ENCODE assay signal across 8 cellular contexts in the genomic region with DNA sequence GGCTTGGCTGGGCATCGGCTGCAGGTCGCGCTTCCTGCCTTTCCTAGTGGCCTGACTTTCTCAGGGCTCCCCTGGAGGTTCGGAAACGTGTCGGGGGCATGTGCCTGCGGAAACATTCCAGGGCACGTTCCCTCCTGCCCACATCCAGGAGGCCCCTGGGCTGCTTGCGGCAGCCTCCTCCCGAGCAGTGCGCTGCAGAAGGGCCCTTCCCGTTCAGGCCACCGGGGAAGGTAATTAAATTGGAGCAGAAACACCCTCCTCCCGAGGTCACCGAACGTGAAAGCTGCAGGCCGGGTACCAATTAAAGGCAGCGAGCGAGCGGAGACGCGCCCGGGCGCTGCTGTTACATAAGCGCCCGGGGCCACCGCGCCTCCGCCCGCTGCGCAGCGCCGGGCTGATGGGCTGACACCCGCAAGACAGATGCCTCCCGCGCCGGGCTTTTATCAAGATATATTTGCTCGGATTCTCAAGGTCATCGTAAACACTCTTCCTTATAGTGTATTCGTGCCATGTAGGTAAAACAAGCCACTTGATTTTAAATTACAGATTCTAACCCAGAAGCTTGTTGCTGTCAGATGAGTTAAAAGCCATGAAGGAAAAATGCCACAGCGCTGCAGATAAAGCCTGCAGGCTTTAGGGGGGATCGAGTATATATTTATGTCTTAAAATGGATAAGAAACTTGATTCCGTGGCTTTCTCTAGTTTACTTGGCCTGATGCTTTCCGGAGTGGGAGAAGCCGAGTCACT. TPM values are rescaled to one million over a fixed set of nuclear protein-coding genes. Genes with fewer than 3 reads are reported as not detected.
DNase-seq lines count a peak whose midpoint lies in the region; ATAC-seq, FAIRE-seq and TF ChIP-seq lines count a peak whose summit lies in the region.

No MANE protein-coding gene starts in this region.

- dilution Hi-C loops in keratinocyte (cut with MboI; ENCODE audit: extremely low pct_ligation_motif_present, low sequenced_read_pairs), result no loop called here

- H3K4me1 ChIP-seq in keratinocyte (ENCODE audit: control insufficient read depth, extremely low read depth, insufficient read depth, low read length), result peaks cover 13% of the 10 kb centered on the region

- H3K4me3 Mint-ChIP-seq in stimulated activated naive B cell treated with anti-CD40 and anti-IgM and Interleukin-4, amounts not matched to agents 10 μg/mL and 1 μg/mL and 100 μg/mL, for 72 hours, result peak overlapping the region; percentile 75 to 78
- no peak overlapping the region for H3K4me3 Mint-ChIP-seq in activated CD8-positive, alpha-beta memory T cell treated with anti-CD3 and anti-CD28 coated beads, Interleukin-2, amount 10 ng/mL, durations not matched to agents 7 days and 5 days

- H3K79me2 ChIP-seq in keratinocyte (ENCODE audit: control insufficient read depth, insufficient read depth, low read length), result no peaks in the 10 kb centered on the region

- no peaks in the 10 kb centered on the region for H3K27me3 ChIP-seq in keratinocyte (ENCODE audit: control insufficient read depth, extremely low read depth, insufficient read depth, low read length)

- no peak for TF ChIP-seq CTCF in keratinocyte (optimal IDR thresholded peaks at IDR 0.05 in 1 of 3, IDR thresholded peaks at IDR 0.05 in 1 of 3, conservative IDR thresholded peaks at IDR 0.05 in 1 of 3; ENCODE audit: extremely low read depth in 1 of 3, insufficient read depth in 2 of 3, low read length in 3 of 3)

- peaks cover 0 to 2% of the 10 kb centered on the region in 2 donors for H3K36me3 Mint-ChIP-seq in stimulated activated naive B cell treated with anti-CD40 and anti-IgM and Interleukin-4, amounts not matched to agents 10 μg/mL and 1 μg/mL and 100 μg/mL, for 72 hours
- no peaks in the 10 kb centered on the region for H3K36me3 Mint-ChIP-seq in activated CD8-positive, alpha-beta memory T cell treated with anti-CD3 and anti-CD28 coated beads, Interleukin-2, amount 10 ng/mL, durations not matched to agents 7 days and 5 days

- peak overlapping the region; percentile 76 for H3K4me2 ChIP-seq in keratinocyte (ENCODE audit: control insufficient read depth, extremely low read depth, insufficient read depth, low read depth, low read length)

- H4K20me1 ChIP-seq in keratinocyte (ENCODE audit: control insufficient read depth, extremely low read depth, insufficient read depth, low read length), result no peaks in the 10 kb centered on the region

- H3K9ac ChIP-seq in keratinocyte (ENCODE audit: control insufficient read depth, extremely low read depth, insufficient read depth, low read length), result peak overlapping the region; percentile 39

- no peaks in the 10 kb centered on the region for H3K9me1 ChIP-seq in keratinocyte (ENCODE audit: control insufficient read depth, extremely low read depth, insufficient read depth, low read length)

- peak overlapping the region; percentile 4 to 26 (median 23) for H3K4me3 ChIP-seq in keratinocyte (ENCODE audit: control insufficient read depth in 2 of 3, extremely low read depth in 1 of 3, insufficient read depth in 2 of 3, low read depth in 1 of 3, low read length in 3 of 3)

- H3K27ac Mint-ChIP-seq in stimulated activated naive B cell treated with anti-CD40 and anti-IgM and Interleukin-4, amounts not matched to agents 10 μg/mL and 1 μg/mL and 100 μg/mL, for 72 hours, result no peak overlapping the region
- H3K27ac Mint-ChIP-seq in activated CD8-positive, alpha-beta memory T cell treated with anti-CD3 and anti-CD28 coated beads, Interleukin-2, amount 10 ng/mL, durations not matched to agents 7 days and 5 days, result no peak overlapping the region

- DNase-seq in AG08395 (ENCODE audit: low spot score), result peak; percentile 32
- peak; percentile 73 for DNase-seq in M059J (ENCODE audit: low read depth)
- DNase-seq in cerebellar nuclear complex (lab: John Stamatoyannopoulos, UW), result peak; percentile 24 to 72
- DNase-seq in keratinocyte (ENCODE audit: low read depth, low spot score), result no peak
- DNase-seq in stimulated activated naive B cell treated with anti-CD40 and anti-IgM and Interleukin-4, amounts not matched to agents 10 μg/mL and 1 μg/mL and 100 μg/mL, for 72 hours, result no peak
- no peak for DNase-seq in activated CD8-positive, alpha-beta memory T cell treated with anti-CD3 and anti-CD28 coated beads, Interleukin-2, amount 10 ng/mL, durations not matched to agents 7 days and 5 days

- peak overlapping the region; percentile 32 for H2AFZ ChIP-seq in keratinocyte (ENCODE audit: control insufficient read depth, low read length)

- peaks cover 2 to 15% of the 10 kb centered on the region in 2 donors for H3K4me1 Mint-ChIP-seq in stimulated activated naive B cell treated with anti-CD40 and anti-IgM and Interleukin-4, amounts not matched to agents 10 μg/mL and 1 μg/mL and 100 μg/mL, for 72 hours
- no peaks in the 10 kb centered on the region for H3K4me1 Mint-ChIP-seq in activated CD8-positive, alpha-beta memory T cell treated with anti-CD3 and anti-CD28 coated beads, Interleukin-2, amount 10 ng/mL, durations not matched to agents 7 days and 5 days

- H3K9me3 ChIP-seq in keratinocyte (ENCODE audit: control insufficient read depth, low read depth, low read length), result no peaks in the 10 kb centered on the region

- peak; percentile 25 to 50 for ATAC-seq in stimulated activated naive B cell treated with anti-CD40 and anti-IgM and Interleukin-4, amounts not matched to agents 10 μg/mL and 1 μg/mL and 100 μg/mL, for 72 hours (replicated peaks)
- ATAC-seq in activated CD8-positive, alpha-beta memory T cell treated with anti-CD3 and anti-CD28 coated beads, Interleukin-2, amount 10 ng/mL, durations not matched to agents 7 days and 5 days, result no peak
- ATAC-seq in GM21367 (IDR thresholded peaks at IDR 0.05; ENCODE audit: unreplicated experiment) (no peak), HG03432 (IDR thresholded peaks at IDR 0.05; ENCODE audit: unreplicated experiment) (no peak)

- peak; percentile 56 for FAIRE-seq in keratinocyte (lab: Jason Lieb, UNC)

- CTCF ChIA-PET in activated CD8-positive, alpha-beta memory T cell treated with anti-CD3 and anti-CD28 coated beads, Interleukin-2, amount 10 ng/mL, durations not matched to agents 7 days and 5 days (lab: Charles Lee), result no interaction called here

- H3K27me3 Mint-ChIP-seq in stimulated activated naive B cell treated with anti-CD40 and anti-IgM and Interleukin-4, amounts not matched to agents 10 μg/mL and 1 μg/mL and 100 μg/mL, for 72 hours, result peaks cover 25 to 35% of the 10 kb centered on the region in 2 donors
- peaks cover 46% of the 10 kb centered on the region for H3K27me3 Mint-ChIP-seq in activated CD8-positive, alpha-beta memory T cell treated with anti-CD3 and anti-CD28 coated beads, Interleukin-2, amount 10 ng/mL, durations not matched to agents 7 days and 5 days

- H3K9me3 Mint-ChIP-seq in stimulated activated naive B cell treated with anti-CD40 and anti-IgM and Interleukin-4, amounts not matched to agents 10 μg/mL and 1 μg/mL and 100 μg/mL, for 72 hours, result no peaks in the 10 kb centered on the region
- H3K9me3 Mint-ChIP-seq in activated CD8-positive, alpha-beta memory T cell treated with anti-CD3 and anti-CD28 coated beads, Interleukin-2, amount 10 ng/mL, durations not matched to agents 7 days and 5 days (ENCODE audit: low read depth), result no peaks in the 10 kb centered on the region

- H3K36me3 ChIP-seq in keratinocyte (ENCODE audit: control insufficient read depth in 2 of 2, extremely low read depth in 1 of 2, insufficient read depth in 2 of 2, low read length in 2 of 2), result no peaks in the 10 kb centered on the region

- H3K27ac ChIP-seq in keratinocyte (ENCODE audit: control insufficient read depth, insufficient read depth, low read length), result peak overlapping the region; percentile 44

RNA-seq across cellular contexts. Expression of a gene that starts 31.4 kb away (rescaled TPM):
- 2.5 and 4.1 TPM in 2 replicates for total RNA-seq in M059J (2014; rRNA removed; shearing (Covaris generic))
- polyA plus RNA-seq in keratinocyte, result 1.0 to 2.8 TPM (median 2.0 TPM) in 3 replicates
- polyA plus RNA-seq in keratinocyte (2011; ENCODE audit: low read depth), result 0.47 TPM
- polyA plus RNA-seq in keratinocyte (2011; cell fraction: cytosol; rRNA removed), result 2.2 and 2.6 TPM in 2 replicates
- 1.4 and 2.2 TPM in 2 replicates for polyA plus RNA-seq in keratinocyte (2011; cell fraction: nucleus; rRNA removed)
- 1.4 and 2.0 TPM in 2 replicates for polyA plus RNA-seq in keratinocyte (2012; ENCODE audit: low replicate concordance)
- polyA minus RNA-seq in keratinocyte, result 2.2 to 8.6 TPM (median 4.2 TPM) in 3 replicates
- 3.1 TPM for polyA minus RNA-seq in keratinocyte (2011; cell fraction: cytosol; rRNA and poly(A)+ RNA removed)
- 0.95 and 3.5 TPM in 2 replicates for polyA minus RNA-seq in keratinocyte (2011; cell fraction: nucleus; rRNA and poly(A)+ RNA removed)
- not detected for total RNA-seq in activated CD8-positive, alpha-beta memory T cell treated with anti-CD3 and anti-CD28 coated beads, Interleukin-2, amount 10 ng/mL, durations not matched to agents 7 days and 5 days

Comparison
In these comparisons a context has a peak if more than half of its experiments do, and no peak if none do; other contexts are left out.
1. DNase-seq: peak in AG08395 (single experiment), M059J (single experiment) and cerebellar nuclear complex (2 of 2); none in keratinocyte (single experiment), stimulated activated naive B cell treated with anti-CD40 and anti-IgM and Interleukin-4, amounts not matched to agents 10 μg/mL and 1 μg/mL and 100 μg/mL, for 72 hours (single experiment) and activated CD8-positive, alpha-beta memory T cell treated with anti-CD3 and anti-CD28 coated beads, Interleukin-2, amount 10 ng/mL, durations not matched to agents 7 days and 5 days (single experiment).
2. ATAC-seq: peak in stimulated activated naive B cell treated with anti-CD40 and anti-IgM and Interleukin-4, amounts not matched to agents 10 μg/mL and 1 μg/mL and 100 μg/mL, for 72 hours (2 of 2); none in activated CD8-positive, alpha-beta memory T cell treated with anti-CD3 and anti-CD28 coated beads, Interleukin-2, amount 10 ng/mL, durations not matched to agents 7 days and 5 days (single experiment), GM21367 (single experiment) and HG03432 (single experiment).